ENCODE assay signal across 22 cellular contexts in genomic region chr11:69144316-69144715, GRCh38. TPM values are rescaled to one million over a fixed set of nuclear protein-coding genes. Genes with fewer than 3 reads are reported as not detected.
DNase-seq lines count a peak whose midpoint lies in the region; ATAC-seq and TF ChIP-seq lines count a peak whose summit lies in the region.
"Had no signal": no experiment of that assay in that cellular context is flagged by ENCODE, and none has a peak within 500 bp of the region (broad histone marks: within the 10 kb centered on the region; RNA-seq: fewer than 3 reads in every experiment).

No MANE protein-coding gene starts in this region.

- H3K4me3 Mint-ChIP-seq in stimulated activated effector memory CD8-positive, alpha-beta T cell treated with anti-CD3 and anti-CD28 coated beads, Interleukin-12 subunit alpha, Interleukin-12 subunit beta, amount 100 ng/mL, for 72 hours, result no peak overlapping the region
- no peak overlapping the region for H3K4me3 Mint-ChIP-seq in glutamatergic neuron (ENCODE audit: unreplicated experiment)
- H3K4me3 Mint-ChIP-seq: activated naive CD8-positive, alpha-beta T cell treated with anti-CD3 and anti-CD28 coated beads, Interleukin-2, amount 10 ng/mL, durations not matched to agents 7 days and 5 days; CD4-positive, alpha-beta memory T cell had no signal

- peaks cover 9 to 29% of the 10 kb centered on the region in 2 donors for H3K9me3 Mint-ChIP-seq in activated naive CD4-positive, alpha-beta T cell treated with anti-CD3 and anti-CD28 coated beads, Interleukin-2, amount 50 U/mL, for 72 hours
- peaks cover 7% of the 10 kb centered on the region for H3K9me3 Mint-ChIP-seq in stimulated activated effector memory CD8-positive, alpha-beta T cell treated with anti-CD3 and anti-CD28 coated beads, Interleukin-12 subunit alpha, Interleukin-12 subunit beta, amount 100 ng/mL, for 72 hours
- peaks cover 9% of the 10 kb centered on the region for H3K9me3 Mint-ChIP-seq in glutamatergic neuron (ENCODE audit: unreplicated experiment)

- no peak for TF ChIP-seq CTCF in glutamatergic neuron (IDR thresholded peaks at IDR 0.05; ENCODE audit: partially characterized antibody, unreplicated experiment)

- H3K4me1 Mint-ChIP-seq in stimulated activated effector memory CD8-positive, alpha-beta T cell treated with anti-CD3 and anti-CD28 coated beads, Interleukin-12 subunit alpha, Interleukin-12 subunit beta, amount 100 ng/mL, for 72 hours, result peaks cover 20% of the 10 kb centered on the region
- no peaks in the 10 kb centered on the region for H3K4me1 Mint-ChIP-seq in glutamatergic neuron (ENCODE audit: low read depth, unreplicated experiment)

- H3K27me3 ChIP-seq in adipocyte (replicated peaks; ENCODE audit: control insufficient read depth, insufficient read depth, low read length), result no peaks in the 10 kb centered on the region
- H3K27me3 ChIP-seq: dorsolateral prefrontal cortex, sigmoid colon, tibial nerve had no signal

- H3K9me3 ChIP-seq in adipocyte (ENCODE audit: control insufficient read depth, low read length), result peaks cover 24% of the 10 kb centered on the region

- H3K4me1 ChIP-seq in adipocyte (ENCODE audit: control insufficient read depth, insufficient read depth, low read length), result peaks cover 18% of the 10 kb centered on the region
- H3K4me1 ChIP-seq: sigmoid colon, tibial nerve had no signal

- no peak overlapping the region for H3K9ac ChIP-seq in adipocyte (ENCODE audit: low read length)

- peak; percentile 38 to 73 for ATAC-seq in activated CD4-positive, CD25-positive, alpha-beta regulatory T cell treated with anti-CD3 and anti-CD28 coated beads, Interleukin-2, amount 50 U/mL, for 24 hours
- ATAC-seq in activated naive CD4-positive, alpha-beta T cell treated with anti-CD3 and anti-CD28 coated beads, Interleukin-2, amount 50 U/mL, for 72 hours, result peak; percentile 70 to 92
- peak; percentile 82 for ATAC-seq in stimulated activated effector memory CD8-positive, alpha-beta T cell treated with anti-CD3 and anti-CD28 coated beads, Interleukin-12 subunit alpha, Interleukin-12 subunit beta, amount 100 ng/mL, for 72 hours
- ATAC-seq in HG02763 (IDR thresholded peaks at IDR 0.05; ENCODE audit: unreplicated experiment), result no peak
- ATAC-seq: left lobe of liver had no signal

- peak overlapping the region; percentile 51 for H3K4me3 ChIP-seq in adipocyte (ENCODE audit: low read length)
- H3K4me3 ChIP-seq: dorsolateral prefrontal cortex, sigmoid colon, tibial nerve had no signal

- H3K36me3 Mint-ChIP-seq in activated naive CD4-positive, alpha-beta T cell treated with anti-CD3 and anti-CD28 coated beads, Interleukin-2, amount 50 U/mL, for 72 hours, result peaks cover 11% of the 10 kb centered on the region in 2 donors
- no peaks in the 10 kb centered on the region for H3K36me3 Mint-ChIP-seq in stimulated activated effector memory CD8-positive, alpha-beta T cell treated with anti-CD3 and anti-CD28 coated beads, Interleukin-12 subunit alpha, Interleukin-12 subunit beta, amount 100 ng/mL, for 72 hours
- H3K36me3 Mint-ChIP-seq in glutamatergic neuron (ENCODE audit: unreplicated experiment), result peaks cover 19% of the 10 kb centered on the region

- H3K36me3 ChIP-seq in adipocyte (ENCODE audit: control insufficient read depth, insufficient read depth, low read length, severe bottlenecking), result no peaks in the 10 kb centered on the region

- no peaks in the 10 kb centered on the region for H3K27me3 Mint-ChIP-seq in glutamatergic neuron (ENCODE audit: unreplicated experiment)
- H3K27me3 Mint-ChIP-seq: activated naive CD8-positive, alpha-beta T cell treated with anti-CD3 and anti-CD28 coated beads, Interleukin-2, amount 10 ng/mL, durations not matched to agents 7 days and 5 days; progenitor cell of endocrine pancreas had no signal

- H3K27ac Mint-ChIP-seq in activated naive CD4-positive, alpha-beta T cell treated with anti-CD3 and anti-CD28 coated beads, Interleukin-2, amount 50 U/mL, for 72 hours, result peak overlapping the region; percentile 47 to 65
- H3K27ac Mint-ChIP-seq in stimulated activated effector memory CD8-positive, alpha-beta T cell treated with anti-CD3 and anti-CD28 coated beads, Interleukin-12 subunit alpha, Interleukin-12 subunit beta, amount 100 ng/mL, for 72 hours, result no peak overlapping the region
- H3K27ac Mint-ChIP-seq in glutamatergic neuron (ENCODE audit: unreplicated experiment), result no peak overlapping the region
- H3K27ac Mint-ChIP-seq: activated naive CD8-positive, alpha-beta T cell treated with anti-CD3 and anti-CD28 coated beads, Interleukin-2, amount 10 ng/mL, durations not matched to agents 7 days and 5 days; progenitor cell of endocrine pancreas had no signal

- DNase-seq in activated CD4-positive, CD25-positive, alpha-beta regulatory T cell treated with anti-CD3 and anti-CD28 coated beads, Interleukin-2, amount 50 U/mL, for 72 hours, result no peak
- DNase-seq in activated naive CD4-positive, alpha-beta T cell treated with anti-CD3 and anti-CD28 coated beads, Interleukin-2, amount 50 U/mL, for 72 hours (ENCODE audit: low spot score in 2 of 2), result peak in 1 of 2 donors; percentile 56
- no peak for DNase-seq in activated naive CD4-positive, alpha-beta T cell treated with Interleukin-2 at 50 U/mL for 16 hours
- DNase-seq in adipocyte (ENCODE audit: low read depth) (peak; percentile 48), glutamatergic neuron (no peak)
- DNase-seq in stimulated activated effector memory CD8-positive, alpha-beta T cell treated with anti-CD3 and anti-CD28 coated beads, Interleukin-12 subunit alpha, Interleukin-12 subunit beta, amount 100 ng/mL, for 72 hours (ENCODE audit: low spot score in 2 of 2), result no peak
- DNase-seq: activated naive CD8-positive, alpha-beta T cell treated with anti-CD3 and anti-CD28 coated beads, Interleukin-2, amount 10 ng/mL, durations not matched to agents 7 days and 5 days; CD4-positive, alpha-beta memory T cell; cerebellar nuclear complex; dorsolateral prefrontal cortex; GOT3; mesenchymal stem cell; NCI-H1092 treated with DMSO at 0.1 percent for 48 hours; NCI-H187; NCI-H2171; NCI-H510A; sigmoid colon had no signal

RNA-seq across cellular contexts. Expression of gene SMIM38, which starts 11.4 kb away (rescaled TPM):
- total RNA-seq in activated naive CD4-positive, alpha-beta T cell treated with anti-CD3 and anti-CD28 coated beads, Interleukin-2, amount 50 U/mL, for 72 hours, result 1 to 10 TPM in 1 of 2 donors, under 1 TPM in 1; 0.71 to 1.1 TPM
- 0.32 TPM for total RNA-seq in glutamatergic neuron (ENCODE audit: unreplicated experiment)
- total RNA-seq: left lobe of liver had no signal

Comparison
In these comparisons a context has a peak if more than half of its experiments do, and no peak if none do; other contexts are left out.
1. H3K27ac Mint-ChIP-seq: peak in activated naive CD4-positive, alpha-beta T cell treated with anti-CD3 and anti-CD28 coated beads, Interleukin-2, amount 50 U/mL, for 72 hours (2 of 2); none in stimulated activated effector memory CD8-positive, alpha-beta T cell treated with anti-CD3 and anti-CD28 coated beads, Interleukin-12 subunit alpha, Interleukin-12 subunit beta, amount 100 ng/mL, for 72 hours (single experiment) and glutamatergic neuron (single experiment).